In the genomic region with DNA sequence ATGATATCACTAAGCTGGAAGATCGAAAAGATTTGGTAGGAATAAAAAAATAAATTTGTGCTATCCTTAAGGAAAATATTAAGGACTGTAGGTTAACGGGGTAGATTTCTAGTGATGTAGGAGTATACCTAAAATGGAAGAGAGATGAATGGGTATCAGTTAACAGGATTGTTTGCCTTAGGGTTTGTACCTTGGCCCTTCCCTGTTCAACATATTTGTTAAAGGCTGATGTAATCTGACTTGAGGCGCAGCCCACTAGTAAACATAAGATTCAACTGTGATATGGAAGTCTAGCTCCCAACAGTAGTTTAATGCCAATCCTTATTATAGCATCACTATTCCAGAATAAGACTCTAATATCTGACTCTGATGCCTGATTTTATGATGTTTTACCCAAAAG, we compare ENCODE assay signal across 19 cellular contexts.
"Had no signal": no experiment of that assay in that cellular context is flagged by ENCODE, and none has a peak within 500 bp of the region (broad histone marks: within the 10 kb centered on the region; RNA-seq: fewer than 3 reads in every experiment).

No MANE protein-coding gene starts in this region.

- H3K27ac ChIP-seq: thoracic aorta, upper lobe of left lung, VCaP had no signal

- H3K36me3 ChIP-seq: thoracic aorta, upper lobe of left lung had no signal

- H3K4me3 ChIP-seq: thoracic aorta, upper lobe of left lung had no signal

- H3K9me3 ChIP-seq: thoracic aorta, upper lobe of left lung had no signal

- ATAC-seq: activated CD8-positive, alpha-beta memory T cell treated with anti-CD3 and anti-CD28 coated beads, Interleukin-2, amount 10 ng/mL, durations not matched to agents 7 days and 5 days; activated CD8-positive, alpha-beta T cell treated with anti-CD3 and anti-CD28 coated beads for 36 hours; left ventricle myocardium superior; natural killer cell treated with Interleukin-12 subunit alpha and Interleukin-12 subunit beta and Interleukin-15 and Interleukin-18, amount 100 ng/mL, for 72 hours had no signal

- H3K27me3 ChIP-seq: upper lobe of left lung had no signal

- DNase-seq: activated CD4-positive, alpha-beta T cell treated with anti-CD3 and anti-CD28 coated beads, Interleukin-2, amount 10 ng/mL, durations not matched to agents 7 days and 5 days; activated CD4-positive, CD25-positive, alpha-beta regulatory T cell treated with anti-CD3 and anti-CD28 coated beads, Interleukin-2, amount 50 U/mL, for 72 hours; activated CD8-positive, alpha-beta memory T cell treated with anti-CD3 and anti-CD28 coated beads, Interleukin-2, amount 10 ng/mL, durations not matched to agents 7 days and 5 days; activated CD8-positive, alpha-beta T cell treated with anti-CD3 and anti-CD28 coated beads for 36 hours; activated effector memory CD4-positive, alpha-beta T cell treated with anti-CD3 and anti-CD28 coated beads, Interleukin-2, amount 50 U/mL, for 16 hours; activated naive CD4-positive, alpha-beta T cell treated with anti-CD3 and anti-CD28 coated beads, Interleukin-2, amount 10 ng/mL, durations not matched to agents 7 days and 5 days; activated T-cell treated with anti-CD3 and anti-CD28 coated beads for 4 hours; effector CD4-positive, alpha-beta T cell; immature natural killer cell; kidney glomerular epithelial cell; left ventricle myocardium superior; midbrain; stimulated activated CD4-positive, alpha-beta T cell treated with anti-CD3 and anti-CD28 coated beads, Interleukin-4, amount 100 ng/mL, for 24 hours; stimulated activated naive CD4-positive, alpha-beta T cell treated with Interleukin-2 at 50 U/mL for 16 hours; T-helper 2 cell; upper lobe of left lung had no signal
